23 cellular contexts compared by ENCODE assay signal in genomic region chr7:157645539-157645938, GRCh38.
"Had no signal": no experiment of that assay in that cellular context is flagged by ENCODE, and none has a peak within 500 bp of the region (broad histone marks: within the 10 kb centered on the region; RNA-seq: fewer than 3 reads in every experiment).

No MANE protein-coding gene starts in this region.

- DNase-seq: activated B cell treated with CpG ODN at 0.5 μM for 24 hours; activated CD4-positive, alpha-beta memory T cell treated with anti-CD3 and anti-CD28 coated beads for 36 hours; activated CD4-positive, alpha-beta T cell treated with anti-CD3 and anti-CD28 coated beads for 4 hours; activated naive CD4-positive, alpha-beta T cell treated with Interleukin-2 at 50 U/mL for 16 hours; activated naive CD8-positive, alpha-beta T cell treated with anti-CD3 and anti-CD28 coated beads, Interleukin-2, amount 10 ng/mL, durations not matched to agents 7 days and 5 days; activated T-cell treated with anti-CD3 and anti-CD28 coated beads, Interleukin-2, amount 50 U/mL, for 1 hour; amygdala; body of pancreas; caudate nucleus; effector memory CD8-positive, alpha-beta T cell; nephron progenitor cell; occipital lobe; stimulated activated CD4-positive, alpha-beta T cell treated with anti-CD3 and anti-CD28 coated beads, Interleukin-12 subunit alpha, Interleukin-12 subunit beta, amount 100 ng/mL, for 4 hours; stimulated activated CD4-positive, alpha-beta T cell treated with anti-CD3 and anti-CD28 coated beads, Interleukin-1b, Interleukin-23, amount 100 ng/mL, for 48 hours; stimulated activated CD8-positive, alpha-beta memory T cell treated with anti-CD3 and anti-CD28 coated beads, Interleukin-4, amount 100 ng/mL, for 48 hours; T-cell; transverse colon had no signal

- H3K27ac Mint-ChIP-seq: activated B cell treated with CpG ODN at 0.5 μM for 24 hours; activated CD4-positive, alpha-beta memory T cell treated with anti-CD3 and anti-CD28 coated beads for 36 hours; activated naive CD8-positive, alpha-beta T cell treated with anti-CD3 and anti-CD28 coated beads, Interleukin-2, amount 10 ng/mL, durations not matched to agents 7 days and 5 days; activated T-helper 2 cell treated with anti-CD3 and anti-CD28 coated beads, Interferon-gamma antibody, Interleukin-2, Interleukin-4, amounts not matched to agents 10 μg/mL and 5 μg/mL and 100 μg/mL, durations not matched to agents 14 hours and 24 hours and 36 hours; effector memory CD8-positive, alpha-beta T cell; mesothelial cell of epicardium; nephron progenitor cell; progenitor cell of endocrine pancreas; stimulated activated naive CD8-positive, alpha-beta T cell treated with anti-CD3 and anti-CD28 coated beads, Interleukin-15, Interleukin-2, amounts not matched to agents 100 ng/mL and 50 ng/mL, for 24 hours; T-cell had no signal

- H3K4me3 ChIP-seq: body of pancreas, lung, suprapubic skin, transverse colon had no signal

- H3K4me1 ChIP-seq: body of pancreas, suprapubic skin, transverse colon had no signal

- H3K9me3 ChIP-seq: suprapubic skin had no signal

- H3K9me3 Mint-ChIP-seq: activated B cell treated with CpG ODN at 0.5 μM for 24 hours; activated naive CD8-positive, alpha-beta T cell treated with anti-CD3 and anti-CD28 coated beads, Interleukin-2, amount 10 ng/mL, durations not matched to agents 7 days and 5 days; effector memory CD8-positive, alpha-beta T cell had no signal

- ATAC-seq: body of pancreas; effector memory CD8-positive, alpha-beta T cell; T-cell had no signal

- H3K27ac ChIP-seq: body of pancreas, suprapubic skin, transverse colon had no signal

- H3K4me1 Mint-ChIP-seq: activated B cell treated with CpG ODN at 0.5 μM for 24 hours, mesothelial cell of epicardium, nephron progenitor cell, T-cell had no signal

- H3K27me3 ChIP-seq: body of pancreas, transverse colon had no signal

- H3K27me3 Mint-ChIP-seq: activated naive CD8-positive, alpha-beta T cell treated with anti-CD3 and anti-CD28 coated beads, Interleukin-2, amount 10 ng/mL, durations not matched to agents 7 days and 5 days had no signal

- H3K4me3 Mint-ChIP-seq: activated B cell treated with CpG ODN at 0.5 μM for 24 hours; activated CD4-positive, alpha-beta memory T cell treated with anti-CD3 and anti-CD28 coated beads for 36 hours; activated naive CD8-positive, alpha-beta T cell treated with anti-CD3 and anti-CD28 coated beads, Interleukin-2, amount 10 ng/mL, durations not matched to agents 7 days and 5 days; effector memory CD8-positive, alpha-beta T cell; mesothelial cell of epicardium; nephron progenitor cell; stimulated activated naive CD8-positive, alpha-beta T cell treated with anti-CD3 and anti-CD28 coated beads, Interleukin-15, Interleukin-2, amounts not matched to agents 100 ng/mL and 50 ng/mL, for 24 hours; T-cell had no signal

- H3K36me3 ChIP-seq: suprapubic skin, transverse colon had no signal
